ENCODE assay signal across 8 cellular contexts in the genomic region with DNA sequence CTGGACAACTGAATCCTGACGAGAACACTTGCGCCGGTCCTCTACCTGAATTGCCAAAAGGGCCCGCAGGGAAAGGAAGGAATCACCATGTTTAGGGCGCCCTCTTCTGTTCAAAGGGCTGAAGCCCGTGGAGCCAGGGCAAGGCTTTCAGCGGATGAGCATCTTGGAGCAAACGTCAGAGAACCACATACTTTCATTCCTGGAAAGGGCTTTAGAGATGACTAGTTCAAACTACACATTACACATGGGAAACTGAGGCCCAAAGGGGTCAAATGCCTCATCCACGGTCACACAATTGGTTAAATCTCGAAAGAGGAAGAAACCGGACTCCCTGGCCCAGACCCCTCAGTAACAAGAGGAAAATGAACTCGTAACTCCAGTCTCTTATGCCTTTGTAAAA. TPM values are rescaled to one million over a fixed set of nuclear protein-coding genes. Genes with fewer than 3 reads are reported as not detected.
A peak's percentile ranks its signal among the peaks of the same experiment; 100 is the strongest.
DNase-seq lines count a peak whose midpoint lies in the region; ATAC-seq and TF ChIP-seq lines count a peak whose summit lies in the region.

No MANE protein-coding gene starts in this region.

- DNase-seq in AG09319 (ENCODE audit: extremely low read depth, low read depth) (peak; percentile 14), MV-4-11 (lab: John Stamatoyannopoulos, UW) (peak; percentile 56), SK-N-MC (ENCODE audit: low read depth, low spot score) (peak; percentile 6), left cardiac atrium (peak; percentile 50), renal cortical epithelial cell (ENCODE audit: low read depth) (peak; percentile 54), cortex of kidney (lab: John Stamatoyannopoulos, UW) (no peak)
- peak; percentile 63 for DNase-seq in activated naive CD8-positive, alpha-beta T cell treated with anti-CD3 and anti-CD28 coated beads, Interleukin-2, amount 10 ng/mL, durations not matched to agents 7 days and 5 days

- POLR2A ChIA-PET in activated naive CD8-positive, alpha-beta T cell treated with anti-CD3 and anti-CD28 coated beads, Interleukin-2, amount 10 ng/mL, durations not matched to agents 7 days and 5 days (lab: Charles Lee): no interaction called here

- ATAC-seq in GM18907 (IDR thresholded peaks at IDR 0.05; ENCODE audit: unreplicated experiment) (peak; percentile 69), left cardiac atrium (peak in 1 of 2 donors; percentile 63)
- ATAC-seq in activated naive CD8-positive, alpha-beta T cell treated with anti-CD3 and anti-CD28 coated beads, Interleukin-2, amount 10 ng/mL, durations not matched to agents 7 days and 5 days (ENCODE audit: low read depth): peak; percentile 86

- no peak overlapping the region for H3K9ac ChIP-seq in SK-N-MC (ENCODE audit: insufficient read length)

- TF ChIP-seq CTCF in AG09319 (IDR thresholded peaks at IDR 0.05; ENCODE audit: low read depth, low read length): peak; percentile 96

- peaks cover 39% of the 10 kb centered on the region for H3K27me3 Mint-ChIP-seq in activated naive CD8-positive, alpha-beta T cell treated with anti-CD3 and anti-CD28 coated beads, Interleukin-2, amount 10 ng/mL, durations not matched to agents 7 days and 5 days

- H3K27ac ChIP-seq in SK-N-MC: no peak overlapping the region

- intact Hi-C loops in left cardiac atrium (cut with DNase I): no loop called here

- H3K4me3 ChIP-seq in SK-N-MC: no peak overlapping the region

- H3K36me3 ChIP-seq in SK-N-MC (ENCODE audit: insufficient read depth, low read length): no peaks in the 10 kb centered on the region

- H3K27ac Mint-ChIP-seq in activated naive CD8-positive, alpha-beta T cell treated with anti-CD3 and anti-CD28 coated beads, Interleukin-2, amount 10 ng/mL, durations not matched to agents 7 days and 5 days: no peak overlapping the region

- no peaks in the 10 kb centered on the region for H3K9me3 ChIP-seq in SK-N-MC (ENCODE audit: low read depth, low read length)

- peaks cover 1% of the 10 kb centered on the region for H3K4me1 Mint-ChIP-seq in activated naive CD8-positive, alpha-beta T cell treated with anti-CD3 and anti-CD28 coated beads, Interleukin-2, amount 10 ng/mL, durations not matched to agents 7 days and 5 days

- no peaks in the 10 kb centered on the region for H3K36me3 Mint-ChIP-seq in activated naive CD8-positive, alpha-beta T cell treated with anti-CD3 and anti-CD28 coated beads, Interleukin-2, amount 10 ng/mL, durations not matched to agents 7 days and 5 days

- no peaks in the 10 kb centered on the region for H3K9me3 Mint-ChIP-seq in activated naive CD8-positive, alpha-beta T cell treated with anti-CD3 and anti-CD28 coated beads, Interleukin-2, amount 10 ng/mL, durations not matched to agents 7 days and 5 days

- H3K4me3 Mint-ChIP-seq in activated naive CD8-positive, alpha-beta T cell treated with anti-CD3 and anti-CD28 coated beads, Interleukin-2, amount 10 ng/mL, durations not matched to agents 7 days and 5 days: no peak overlapping the region

RNA-seq across cellular contexts. Expression of a gene that starts 11.5 kb away (rescaled TPM):
- 1 to 10 TPM; 9.2 TPM for total RNA-seq in activated naive CD8-positive, alpha-beta T cell treated with anti-CD3 and anti-CD28 coated beads, Interleukin-2, amount 10 ng/mL, durations not matched to agents 7 days and 5 days
- 1 to 10 TPM; 6.7 to 7.4 TPM for total RNA-seq in left cardiac atrium
- 20.7 and 24.5 TPM in 2 replicates for total RNA-seq in renal cortical epithelial cell
